ENCODE assay signal across 8 cellular contexts in the genomic region with DNA sequence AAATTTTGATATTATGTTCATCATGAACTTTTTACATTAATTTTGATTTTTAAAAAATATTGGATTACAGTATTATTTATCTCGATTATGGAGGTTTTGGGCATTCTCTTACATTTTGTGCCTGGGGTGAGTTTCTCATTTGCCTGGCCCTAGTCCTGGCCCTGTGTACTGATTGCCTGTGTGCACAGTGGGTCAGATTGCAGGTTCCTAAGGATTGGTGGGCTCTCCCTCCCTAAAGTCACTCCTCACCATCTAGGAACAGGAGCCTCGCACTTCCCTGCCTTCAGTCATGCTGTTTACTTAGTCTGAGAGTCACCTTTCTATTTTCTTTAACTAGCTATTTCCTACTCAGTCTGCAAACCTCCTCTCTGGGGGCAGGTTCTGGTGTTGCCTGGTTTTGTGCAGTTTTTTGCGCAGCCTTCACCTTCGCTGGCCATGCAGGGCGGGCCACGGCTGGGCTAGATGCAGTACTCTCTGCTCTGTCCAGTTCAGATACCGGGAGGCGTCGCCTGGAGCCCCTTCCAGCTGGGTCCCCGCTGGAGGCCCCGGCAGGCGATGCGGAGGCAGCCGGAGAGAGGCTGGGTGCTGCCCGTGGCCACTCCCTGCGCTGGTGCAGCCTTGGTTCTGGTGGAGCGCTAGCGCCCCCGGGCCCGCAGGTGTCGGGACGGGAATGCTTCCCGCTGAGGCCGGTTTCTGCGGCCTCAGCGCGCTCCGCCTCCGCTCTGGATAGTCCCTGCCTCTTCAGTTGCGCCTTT. TPM values are rescaled to one million over a fixed set of nuclear protein-coding genes. Genes with fewer than 3 reads are reported as not detected.
DNase-seq lines count a peak whose midpoint lies in the region; ATAC-seq and TF ChIP-seq lines count a peak whose summit lies in the region.

No MANE protein-coding gene starts in this region.

- ATAC-seq in right lobe of liver (peak; percentile 100), GM18519 (IDR thresholded peaks at IDR 0.05; ENCODE audit: low FRiP score, unreplicated experiment) (no peak), GM21367 (IDR thresholded peaks at IDR 0.05; ENCODE audit: unreplicated experiment) (no peak)

- DNase-seq in GM10248 (ENCODE audit: extremely low spot score) (peak; percentile 64), KBM-7 (peak; percentile 43), WERI-Rb-1 (peak; percentile 71), coronary artery (ENCODE audit: low spot score) (no peak), right lobe of liver (peak; percentile 82 to 85 (median 82))
- peak; percentile 19 to 39 (median 30) for DNase-seq in stimulated activated CD4-positive, alpha-beta T cell treated with anti-CD3 and anti-CD28 coated beads, TNF-alpha, amount 100 ng/mL, for 48 hours (ENCODE audit: low read depth in 3 of 3)

- TF ChIP-seq CTCF in GM10248 (IDR thresholded peaks at IDR 0.05; ENCODE audit: control extremely low read depth, extremely low read depth, low read depth, missing control alignments) (peak; percentile 44), WERI-Rb-1 (IDR thresholded peaks at IDR 0.05; ENCODE audit: low read depth, low read length) (peak; percentile 75), coronary artery (IDR thresholded peaks at IDR 0.05) (no peak), right lobe of liver (IDR thresholded peaks at IDR 0.05) (peak; percentile 50 to 68 (median 58))

- intact Hi-C loops in right lobe of liver (cut with DNase I): no loop called here

- peaks cover 88% of the 10 kb centered on the region for H3K27me3 ChIP-seq in WERI-Rb-1 (ENCODE audit: insufficient read depth, low read depth, severe bottlenecking)
- H3K27me3 ChIP-seq in right lobe of liver: no peaks in the 10 kb centered on the region

- no peak for TF ChIP-seq POLR2A in right lobe of liver (IDR thresholded peaks at IDR 0.05)

- peaks cover 0 to 5% (median 0%) of the 10 kb centered on the region in 4 donors for H3K4me1 ChIP-seq in right lobe of liver

- H3K9me3 ChIP-seq in WERI-Rb-1 (ENCODE audit: severe bottlenecking) (no peaks in the 10 kb centered on the region), right lobe of liver (no peaks in the 10 kb centered on the region)

- CTCF ChIA-PET in GM10248 (lab: Yijun Ruan, JAX): interaction anchor here (0.7 to 1.9 kb wide), 4 partner anchors 12 to 286 kb away, joined by 3 to 10 read pairs (median 4); no protein-coding TSS in a partner anchor

- H3K4me3 ChIP-seq in WERI-Rb-1 (ENCODE audit: low read depth, low read length): peak overlapping the region; percentile 12; the same call in 1 of the 2 replicates
- peak overlapping the region; percentile 60 for H3K4me3 ChIP-seq in coronary artery
- peak overlapping the region; percentile 3 to 35 (median 34) for H3K4me3 ChIP-seq in right lobe of liver

- H3K27ac ChIP-seq in WERI-Rb-1: no peak overlapping the region
- no peak overlapping the region for H3K27ac ChIP-seq in coronary artery
- H3K27ac ChIP-seq in right lobe of liver: no peak overlapping the region

- 21% methylated on average over 10 of the region's 30 CpGs for WGBS in right lobe of liver (ENCODE audit: insufficient coverage, low coverage, low lambda C conversion rate, missing lambda C conversion rate)

- POLR2A ChIA-PET in GM10248 (lab: Yijun Ruan, JAX): no interaction called here

- H3K36me3 ChIP-seq in WERI-Rb-1 (no peaks in the 10 kb centered on the region), right lobe of liver (no peaks in the 10 kb centered on the region)

- in situ Hi-C loops in KBM-7 (cut with MboI; ENCODE audit: low pct_unique_long_range_greater_than_20kb, low sequenced_read_pairs): no loop called here

RNA-seq across cellular contexts. Expression of a gene that starts 23.3 kb away (rescaled TPM):
- total RNA-seq in right lobe of liver: not detected

Comparison
In these comparisons a context has a peak if more than half of its experiments do, and no peak if none do; other contexts are left out.
1. ATAC-seq: peak in right lobe of liver (4 of 4); none in GM18519 (single experiment) and GM21367 (single experiment).
2. Peak in every context shown above with its lines, with median percentiles within 50 percentile points of each other: H3K4me3 ChIP-seq.